ENCODE assay signal across 2 cellular contexts in the genomic region with DNA sequence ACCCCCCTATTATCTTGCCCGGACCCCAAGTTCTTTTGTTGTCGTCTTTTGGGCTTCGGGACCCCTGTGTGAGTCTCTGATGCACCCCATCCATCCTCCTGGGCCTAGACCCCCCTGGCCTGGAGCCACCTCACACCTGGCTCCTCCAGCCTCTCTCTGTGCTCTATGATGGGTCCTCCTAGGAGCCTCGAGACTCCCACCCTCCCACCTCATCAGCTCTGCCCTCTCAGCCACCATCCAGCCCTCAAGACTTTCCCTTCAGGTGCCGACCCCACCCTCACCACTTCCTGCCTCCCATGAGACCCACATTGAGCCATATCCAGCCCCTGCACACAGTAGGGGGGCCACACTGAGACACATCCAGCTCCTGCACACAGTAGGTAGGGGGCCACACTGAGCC.
TF ChIP-seq lines count a peak whose summit lies in the region.

No MANE protein-coding gene starts in this region.

TF ChIP-seq in SK-N-SH, 30 proteins besides CTCF, POLR2A, EP300 and RAD21:
- TF ChIP-seq, protein P1, sequence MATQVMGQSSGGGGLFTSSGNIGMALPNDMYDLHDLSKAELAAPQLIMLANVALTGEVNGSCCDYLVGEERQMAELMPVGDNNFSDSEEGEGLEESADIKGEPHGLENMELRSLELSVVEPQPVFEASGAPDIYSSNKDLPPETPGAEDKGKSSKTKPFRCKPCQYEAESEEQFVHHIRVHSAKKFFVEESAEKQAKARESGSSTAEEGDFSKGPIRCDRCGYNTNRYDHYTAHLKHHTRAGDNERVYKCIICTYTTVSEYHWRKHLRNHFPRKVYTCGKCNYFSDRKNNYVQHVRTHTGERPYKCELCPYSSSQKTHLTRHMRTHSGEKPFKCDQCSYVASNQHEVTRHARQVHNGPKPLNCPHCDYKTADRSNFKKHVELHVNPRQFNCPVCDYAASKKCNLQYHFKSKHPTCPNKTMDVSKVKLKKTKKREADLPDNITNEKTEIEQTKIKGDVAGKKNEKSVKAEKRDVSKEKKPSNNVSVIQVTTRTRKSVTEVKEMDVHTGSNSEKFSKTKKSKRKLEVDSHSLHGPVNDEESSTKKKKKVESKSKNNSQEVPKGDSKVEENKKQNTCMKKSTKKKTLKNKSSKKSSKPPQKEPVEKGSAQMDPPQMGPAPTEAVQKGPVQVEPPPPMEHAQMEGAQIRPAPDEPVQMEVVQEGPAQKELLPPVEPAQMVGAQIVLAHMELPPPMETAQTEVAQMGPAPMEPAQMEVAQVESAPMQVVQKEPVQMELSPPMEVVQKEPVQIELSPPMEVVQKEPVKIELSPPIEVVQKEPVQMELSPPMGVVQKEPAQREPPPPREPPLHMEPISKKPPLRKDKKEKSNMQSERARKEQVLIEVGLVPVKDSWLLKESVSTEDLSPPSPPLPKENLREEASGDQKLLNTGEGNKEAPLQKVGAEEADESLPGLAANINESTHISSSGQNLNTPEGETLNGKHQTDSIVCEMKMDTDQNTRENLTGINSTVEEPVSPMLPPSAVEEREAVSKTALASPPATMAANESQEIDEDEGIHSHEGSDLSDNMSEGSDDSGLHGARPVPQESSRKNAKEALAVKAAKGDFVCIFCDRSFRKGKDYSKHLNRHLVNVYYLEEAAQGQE (IDR thresholded peaks at IDR 0.05; ENCODE audit: low read depth, low read length): no peak
- TF ChIP-seq FOSL2 (IDR thresholded peaks at IDR 0.05; ENCODE audit: borderline replicate concordance, low read depth) (no peak), ELF1 (IDR thresholded peaks at IDR 0.05) (no peak), EZH2phosphoT487 (IDR thresholded peaks at IDR 0.05; ENCODE audit: borderline replicate concordance, low read depth) (no peak), RFX5 (IDR thresholded peaks at IDR 0.05; ENCODE audit: low read length) (no peak), JUND (IDR thresholded peaks at IDR 0.05) (no peak), NRF1 (IDR thresholded peaks at IDR 0.05; ENCODE audit: low read depth, low read length) (no peak)
- TF ChIP-seq, protein P2, sequence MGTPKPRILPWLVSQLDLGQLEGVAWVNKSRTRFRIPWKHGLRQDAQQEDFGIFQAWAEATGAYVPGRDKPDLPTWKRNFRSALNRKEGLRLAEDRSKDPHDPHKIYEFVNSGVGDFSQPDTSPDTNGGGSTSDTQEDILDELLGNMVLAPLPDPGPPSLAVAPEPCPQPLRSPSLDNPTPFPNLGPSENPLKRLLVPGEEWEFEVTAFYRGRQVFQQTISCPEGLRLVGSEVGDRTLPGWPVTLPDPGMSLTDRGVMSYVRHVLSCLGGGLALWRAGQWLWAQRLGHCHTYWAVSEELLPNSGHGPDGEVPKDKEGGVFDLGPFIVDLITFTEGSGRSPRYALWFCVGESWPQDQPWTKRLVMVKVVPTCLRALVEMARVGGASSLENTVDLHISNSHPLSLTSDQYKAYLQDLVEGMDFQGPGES (IDR thresholded peaks at IDR 0.05; ENCODE audit: low read depth, low read length): no peak
- TF ChIP-seq, protein P3, sequence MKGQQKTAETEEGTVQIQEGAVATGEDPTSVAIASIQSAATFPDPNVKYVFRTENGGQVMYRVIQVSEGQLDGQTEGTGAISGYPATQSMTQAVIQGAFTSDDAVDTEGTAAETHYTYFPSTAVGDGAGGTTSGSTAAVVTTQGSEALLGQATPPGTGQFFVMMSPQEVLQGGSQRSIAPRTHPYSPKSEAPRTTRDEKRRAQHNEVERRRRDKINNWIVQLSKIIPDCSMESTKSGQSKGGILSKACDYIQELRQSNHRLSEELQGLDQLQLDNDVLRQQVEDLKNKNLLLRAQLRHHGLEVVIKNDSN (IDR thresholded peaks at IDR 0.05; ENCODE audit: borderline replicate concordance, low read depth): no peak
- TF ChIP-seq, protein P4, sequence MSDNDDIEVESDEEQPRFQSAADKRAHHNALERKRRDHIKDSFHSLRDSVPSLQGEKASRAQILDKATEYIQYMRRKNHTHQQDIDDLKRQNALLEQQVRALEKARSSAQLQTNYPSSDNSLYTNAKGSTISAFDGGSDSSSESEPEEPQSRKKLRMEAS (IDR thresholded peaks at IDR 0.05; ENCODE audit: low read depth): no peak
- TF ChIP-seq, protein P5, sequence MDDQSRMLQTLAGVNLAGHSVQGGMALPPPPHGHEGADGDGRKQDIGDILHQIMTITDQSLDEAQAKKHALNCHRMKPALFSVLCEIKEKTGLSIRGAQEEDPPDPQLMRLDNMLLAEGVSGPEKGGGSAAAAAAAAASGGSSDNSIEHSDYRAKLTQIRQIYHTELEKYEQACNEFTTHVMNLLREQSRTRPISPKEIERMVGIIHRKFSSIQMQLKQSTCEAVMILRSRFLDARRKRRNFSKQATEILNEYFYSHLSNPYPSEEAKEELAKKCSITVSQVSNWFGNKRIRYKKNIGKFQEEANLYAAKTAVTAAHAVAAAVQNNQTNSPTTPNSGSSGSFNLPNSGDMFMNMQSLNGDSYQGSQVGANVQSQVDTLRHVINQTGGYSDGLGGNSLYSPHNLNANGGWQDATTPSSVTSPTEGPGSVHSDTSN (IDR thresholded peaks at IDR 0.05): no peak

TF ChIP-seq in SK-N-SH treated with all-trans-retinoic acid at 6 μM for 48 hours, 23 proteins besides CTCF, POLR2A, EP300 and RAD21 (continued from another document):
- TF ChIP-seq, protein P6, sequence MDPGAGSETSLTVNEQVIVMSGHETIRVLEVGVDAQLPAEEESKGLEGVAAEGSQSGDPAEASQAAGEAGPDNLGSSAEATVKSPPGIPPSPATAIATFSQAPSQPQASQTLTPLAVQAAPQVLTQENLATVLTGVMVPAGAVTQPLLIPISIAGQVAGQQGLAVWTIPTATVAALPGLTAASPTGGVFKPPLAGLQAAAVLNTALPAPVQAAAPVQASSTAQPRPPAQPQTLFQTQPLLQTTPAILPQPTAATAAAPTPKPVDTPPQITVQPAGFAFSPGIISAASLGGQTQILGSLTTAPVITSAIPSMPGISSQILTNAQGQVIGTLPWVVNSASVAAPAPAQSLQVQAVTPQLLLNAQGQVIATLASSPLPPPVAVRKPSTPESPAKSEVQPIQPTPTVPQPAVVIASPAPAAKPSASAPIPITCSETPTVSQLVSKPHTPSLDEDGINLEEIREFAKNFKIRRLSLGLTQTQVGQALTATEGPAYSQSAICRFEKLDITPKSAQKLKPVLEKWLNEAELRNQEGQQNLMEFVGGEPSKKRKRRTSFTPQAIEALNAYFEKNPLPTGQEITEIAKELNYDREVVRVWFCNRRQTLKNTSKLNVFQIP (CRISPR knock-in tag; IDR thresholded peaks at IDR 0.05; ENCODE audit: borderline replicate concordance, low read depth): no peak
- no peak for TF ChIP-seq OSR1 (CRISPR knock-in tag; IDR thresholded peaks at IDR 0.05)
- TF ChIP-seq TCF4 (CRISPR knock-in tag; IDR thresholded peaks at IDR 0.05; ENCODE audit: borderline replicate concordance): no peak
- TF ChIP-seq ISL1 (CRISPR knock-in tag; IDR thresholded peaks at IDR 0.05): no peak
- TF ChIP-seq CSDC2 (CRISPR knock-in tag; IDR thresholded peaks at IDR 0.05): no peak
- TF ChIP-seq ZNF8 (CRISPR knock-in tag; IDR thresholded peaks at IDR 0.05): no peak
- no peak for TF ChIP-seq RARB (CRISPR knock-in tag; IDR thresholded peaks at IDR 0.05)
- no peak for TF ChIP-seq SNAI2 (CRISPR knock-in tag; IDR thresholded peaks at IDR 0.05)
